In the genomic region with DNA sequence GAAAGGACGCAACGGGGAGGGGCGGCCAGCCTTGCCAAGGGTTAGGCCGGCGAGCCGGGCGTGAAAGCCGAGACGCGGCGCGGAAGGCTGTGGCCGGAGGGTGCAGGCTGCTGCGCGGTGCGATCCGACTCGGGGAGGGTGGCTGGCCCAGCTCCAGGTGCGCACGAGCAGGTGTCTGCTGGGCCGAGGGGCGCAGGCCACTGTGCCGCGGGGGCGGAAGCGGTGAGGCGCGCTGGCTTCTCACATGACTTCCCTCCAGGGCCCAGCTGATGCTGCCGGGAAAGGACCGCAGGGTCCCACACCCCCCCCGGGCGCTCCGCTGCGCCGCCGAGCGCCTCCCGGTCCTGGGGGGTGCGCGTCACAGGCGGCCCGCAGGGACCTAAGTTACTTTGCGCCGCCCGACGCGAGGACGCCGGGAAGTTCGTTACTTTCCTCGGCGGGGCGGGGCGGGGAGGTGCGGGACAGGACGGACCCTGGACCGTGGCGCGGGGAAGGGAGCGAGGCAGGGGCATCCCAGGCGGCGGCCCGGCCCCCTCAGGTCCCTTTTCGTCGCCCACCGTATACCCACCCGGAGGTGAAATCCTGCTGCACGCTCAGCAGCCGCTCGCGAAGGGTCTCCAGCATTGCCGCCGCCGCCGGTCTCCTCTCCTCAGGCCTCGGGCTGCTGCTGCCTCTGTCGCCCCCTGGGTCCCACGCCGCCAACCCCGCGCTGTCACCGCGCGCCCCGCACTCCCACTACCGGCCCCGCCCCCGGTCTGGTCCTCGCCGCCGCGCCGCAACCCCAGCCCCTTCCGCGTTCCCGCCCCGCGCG, we compare ENCODE assay signal across 8 cellular contexts. TPM values are rescaled to one million over a fixed set of nuclear protein-coding genes. Genes with fewer than 3 reads are reported as not detected.
DNase-seq lines count a peak whose midpoint lies in the region; ATAC-seq, FAIRE-seq and TF ChIP-seq lines count a peak whose summit lies in the region.

A gene with protein sequence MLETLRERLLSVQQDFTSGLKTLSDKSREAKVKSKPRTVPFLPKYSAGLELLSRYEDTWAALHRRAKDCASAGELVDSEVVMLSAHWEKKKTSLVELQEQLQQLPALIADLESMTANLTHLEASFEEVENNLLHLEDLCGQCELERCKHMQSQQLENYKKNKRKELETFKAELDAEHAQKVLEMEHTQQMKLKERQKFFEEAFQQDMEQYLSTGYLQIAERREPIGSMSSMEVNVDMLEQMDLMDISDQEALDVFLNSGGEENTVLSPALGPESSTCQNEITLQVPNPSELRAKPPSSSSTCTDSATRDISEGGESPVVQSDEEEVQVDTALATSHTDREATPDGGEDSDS (minus strand): TSS at position 783 of the 811 bp plus-strand sequence. CDS start 159 bp downstream, at position 624.

- ATAC-seq in HG02943 (IDR thresholded peaks at IDR 0.05; ENCODE audit: low read depth, unreplicated experiment), result peak; percentile 64

- FAIRE-seq in GM18507 (lab: Jason Lieb, UNC), result peak; percentile 91

- peaks cover 12% of the 10 kb centered on the region for H3K4me1 Mint-ChIP-seq in chondrocyte (ENCODE audit: low read depth)

- peak; percentile 66 for DNase-seq in 8988T
- DNase-seq in GM18507 (ENCODE audit: extremely low spot score, insufficient read length, low read depth), result peak; percentile 83
- peak; percentile 23 for DNase-seq in NCI-H2107 (lab: John Stamatoyannopoulos, UW)
- peak; percentile 75 to 77 for DNase-seq in activated CD4-positive, alpha-beta T cell treated with anti-CD3 and anti-CD28 coated beads for 24 hours (ENCODE audit: low read depth in 2 of 2)
- no peak for DNase-seq in chondrocyte (ENCODE audit: low spot score)
- DNase-seq in left kidney (ENCODE audit: low read depth, low spot score), result peak; percentile 92
- peak; percentile 86 to 87 for DNase-seq in stimulated activated CD4-positive, alpha-beta T cell treated with anti-CD3 and anti-CD28 coated beads, Interleukin-2, amount 100 ng/mL, for 24 hours

- no peaks in the 10 kb centered on the region for H3K9me3 Mint-ChIP-seq in chondrocyte (ENCODE audit: low read depth)

- H3K4me3 Mint-ChIP-seq in chondrocyte (ENCODE audit: unreplicated experiment), result peak within 1 kb of the TSS; percentile 76

- peaks cover 1% of the 10 kb centered on the region for H3K36me3 Mint-ChIP-seq in chondrocyte (ENCODE audit: low read depth)

- H3K27me3 Mint-ChIP-seq in chondrocyte (ENCODE audit: low read depth), result peaks cover 2% of the 10 kb centered on the region

- no peak within 1 kb of the TSS for H3K27ac Mint-ChIP-seq in chondrocyte (ENCODE audit: unreplicated experiment)

- peak; percentile 34 for TF ChIP-seq CTCF in chondrocyte (IDR thresholded peaks at IDR 0.05)

RNA-seq across cellular contexts. Expression of the gene that starts here (rescaled TPM):
- 13.8 to 18.0 TPM (median 17.3 TPM) in 3 replicates for total RNA-seq in chondrocyte
